In the genomic region with DNA sequence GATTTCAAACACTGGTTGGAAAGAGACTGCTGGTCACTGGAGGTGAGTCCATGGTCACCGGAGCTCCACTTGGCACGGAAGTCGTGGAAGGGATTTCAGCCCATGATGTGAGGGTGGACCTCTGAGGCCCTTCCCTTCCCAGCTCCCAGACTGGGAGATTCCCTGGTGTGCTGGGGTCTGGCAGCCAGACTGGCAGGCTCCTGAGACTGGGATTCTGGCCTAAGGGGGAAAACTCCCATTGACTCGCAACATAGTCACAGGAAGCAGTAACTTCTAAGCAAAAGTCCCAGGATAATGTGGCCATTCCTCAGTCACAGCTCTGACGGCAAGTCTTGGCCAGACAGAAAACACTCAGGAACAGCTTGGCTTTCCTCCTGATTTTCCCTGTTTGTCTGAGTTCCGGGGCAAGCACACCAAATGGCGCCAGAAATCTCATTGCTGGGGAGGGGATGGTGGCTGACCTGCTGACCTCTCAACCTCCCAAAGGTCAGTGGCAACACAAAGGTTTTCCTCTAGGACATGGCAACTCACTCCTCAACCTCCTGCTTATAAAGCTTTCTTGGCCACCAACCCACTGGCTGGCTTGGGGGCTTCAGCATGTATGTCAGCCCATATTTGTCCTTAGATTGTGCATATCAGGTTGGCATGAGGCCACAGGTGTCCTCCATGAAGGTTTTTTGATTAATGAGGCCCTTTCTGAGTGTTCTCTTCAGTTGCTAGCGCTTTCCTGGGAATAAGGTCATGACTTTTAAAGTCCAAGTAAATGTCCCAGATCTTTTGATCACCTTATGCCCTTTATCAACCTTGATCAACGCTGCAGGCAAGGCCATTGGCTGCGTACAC, we compare ENCODE assay signal across 12 cellular contexts.
DNase-seq lines count a peak whose midpoint lies in the region; ATAC-seq and TF ChIP-seq lines count a peak whose summit lies in the region.
"Had no signal": no experiment of that assay in that cellular context is flagged by ENCODE, and none has a peak within 500 bp of the region (broad histone marks: within the 10 kb centered on the region; RNA-seq: fewer than 3 reads in every experiment).

No MANE protein-coding gene starts in this region.

- H3K9me3 ChIP-seq in right atrium auricular region: no peaks in the 10 kb centered on the region
- no peaks in the 10 kb centered on the region for H3K9me3 ChIP-seq in skeletal muscle tissue (ENCODE audit: control insufficient read depth in 3 of 3, low read length in 3 of 3)

- H3K9ac ChIP-seq in skeletal muscle tissue (ENCODE audit: low read depth in 1 of 3, low read length in 3 of 3): no peak overlapping the region

- H3K27me3 ChIP-seq in brain microvascular endothelial cell (replicated peaks) (no peaks in the 10 kb centered on the region), right atrium auricular region (no peaks in the 10 kb centered on the region), skeletal muscle tissue (ENCODE audit: control insufficient read depth in 3 of 3, insufficient read depth in 3 of 3, low read length in 3 of 3) (no peaks in the 10 kb centered on the region)

- no peak for ATAC-seq in HG03469 (IDR thresholded peaks at IDR 0.05; ENCODE audit: unreplicated experiment)

- TF ChIP-seq CTCF in brain microvascular endothelial cell (IDR thresholded peaks at IDR 0.05; ENCODE audit: low read depth, low read length, missing control alignments) (no peak), right atrium auricular region (IDR thresholded peaks at IDR 0.05) (no peak)

- in situ Hi-C loops in brain microvascular endothelial cell (cut with HindIII; ENCODE audit: low pct_ligation_motif_present, low sequenced_read_pairs): no loop called here

- H3K27ac ChIP-seq in brain microvascular endothelial cell: peak overlapping the region; percentile 5
- H3K27ac ChIP-seq in right atrium auricular region: peak overlapping the region; percentile 70 to 71
- peak overlapping the region; percentile 63 for H3K27ac ChIP-seq in skeletal muscle tissue (ENCODE audit: low read depth, low read length)

- peak; percentile 58 for DNase-seq in HS-5 (ENCODE audit: low read depth)
- DNase-seq in brain microvascular endothelial cell: no peak
- DNase-seq in right atrium auricular region (ENCODE audit: low spot score): peak; percentile 74
- no peak for DNase-seq in dedifferentiated amniotic fluid mesenchymal stem cell (ENCODE audit: extremely low spot score)
- no peak for DNase-seq in T-helper 1 cell
- DNase-seq in activated gamma-delta T cell treated with Interleukin-2 at 50 U/mL for 16 hours: no peak
- DNase-seq: activated CD4-positive, alpha-beta T cell treated with anti-CD3 and anti-CD28 coated beads, Interleukin-2, amount 50 U/mL, for 48 hours; CD4-positive, CD25-positive, alpha-beta regulatory T cell; NCI-H446 treated with DMSO at 0.1 percent for 48 hours; stimulated activated CD4-positive, alpha-beta T cell treated with anti-CD3 and anti-CD28 coated beads, Interleukin-4, amount 100 ng/mL, for 1 hour had no signal

- H3K4me3 ChIP-seq in brain microvascular endothelial cell (ENCODE audit: low read depth, low read length) (no peak overlapping the region), right atrium auricular region (no peak overlapping the region), skeletal muscle tissue (ENCODE audit: low read length in 3 of 3) (no peak overlapping the region)

- H3K4me1 ChIP-seq in right atrium auricular region: peaks cover 0 to 61% of the 10 kb centered on the region in 2 donors
- peaks cover 18 to 41% (median 23%) of the 10 kb centered on the region in 3 donors for H3K4me1 ChIP-seq in skeletal muscle tissue (ENCODE audit: control insufficient read depth in 3 of 3, insufficient read depth in 3 of 3, low read length in 3 of 3)

- H3K36me3 ChIP-seq in brain microvascular endothelial cell (replicated peaks) (no peaks in the 10 kb centered on the region), right atrium auricular region (no peaks in the 10 kb centered on the region), skeletal muscle tissue (ENCODE audit: control insufficient read depth in 3 of 3, insufficient read depth in 3 of 3, low read length in 3 of 3) (no peaks in the 10 kb centered on the region)

Comparison
In these comparisons a context has a peak if more than half of its experiments do, and no peak if none do; other contexts are left out.
1. DNase-seq: peak in HS-5 (single experiment) and right atrium auricular region (single experiment); none in brain microvascular endothelial cell (single experiment), dedifferentiated amniotic fluid mesenchymal stem cell (single experiment), T-helper 1 cell (0 of 5) and activated gamma-delta T cell treated with Interleukin-2 at 50 U/mL for 16 hours (single experiment).
2. H3K27ac ChIP-seq: peak in every context shown above with its lines; median percentile 70 in right atrium auricular region; 63 in skeletal muscle tissue; 5 in brain microvascular endothelial cell.